ENCODE assay signal across 16 cellular contexts in genomic region chr1:177877086-177877485, GRCh38.
DNase-seq lines count a peak whose midpoint lies in the region; ATAC-seq and TF ChIP-seq lines count a peak whose summit lies in the region.
"Had no signal": no experiment of that assay in that cellular context is flagged by ENCODE, and none has a peak within 500 bp of the region (broad histone marks: within the 10 kb centered on the region; RNA-seq: fewer than 3 reads in every experiment).

No MANE protein-coding gene starts in this region.

- no peaks in the 10 kb centered on the region for H4K20me1 ChIP-seq in GM23338 (replicated peaks; ENCODE audit: insufficient read depth)

- H3K27ac ChIP-seq in GM23338 (ENCODE audit: low read depth) (no peak overlapping the region), VCaP (peak overlapping the region; percentile 99; the same call in 1 of the 2 replicates)

- H3F3A ChIP-seq in GM23338 (replicated peaks; ENCODE audit: low read depth): no peaks in the 10 kb centered on the region

- DNase-seq in GM23338 (ENCODE audit: low spot score) (no peak), left lobe of liver (ENCODE audit: low spot score) (no peak), GM19240 (ENCODE audit: insufficient read length, low spot score) (no peak)
- DNase-seq: C1 segment of cervical spinal cord; CD4-positive, alpha-beta memory T cell; COR-L47; DMS 273 treated with DMSO at 0.1 percent for 48 hours; DMS79; EL; GDM1; H9 had no signal

- no peak overlapping the region for H3K4me3 ChIP-seq in GM23338
- H3K4me3 ChIP-seq: GM12878 had no signal

- no peak overlapping the region for H3K27ac Mint-ChIP-seq in GM23338
- H3K27ac Mint-ChIP-seq: H9 had no signal

- no peaks in the 10 kb centered on the region; the same call in 1 of the 2 replicates for H3K9me2 ChIP-seq in GM23338 (ENCODE audit: insufficient read depth)

- H3K36me3 ChIP-seq in GM23338 (ENCODE audit: insufficient read depth): no peaks in the 10 kb centered on the region

- peak overlapping the region; percentile 28; the same call in 1 of the 2 replicates for H2AFZ ChIP-seq in GM23338

- H3K27me3 Mint-ChIP-seq in GM23338 (ENCODE audit: insufficient read depth, low read depth, poor library complexity): peaks cover 6% of the 10 kb centered on the region
- H3K27me3 Mint-ChIP-seq: CD4-positive, alpha-beta memory T cell had no signal

- H3K36me3 Mint-ChIP-seq in GM23338 (ENCODE audit: low read depth): no peaks in the 10 kb centered on the region
- H3K36me3 Mint-ChIP-seq: CD4-positive, alpha-beta memory T cell had no signal

- peaks cover 5% of the 10 kb centered on the region; the same call in 1 of the 3 replicates for H3K9me3 Mint-ChIP-seq in GM23338

- peaks cover 13% of the 10 kb centered on the region for H3K4me1 Mint-ChIP-seq in GM23338
- H3K4me1 Mint-ChIP-seq: CD4-positive, alpha-beta memory T cell had no signal

- no peak for TF ChIP-seq CTCF in GM23338 (conservative IDR thresholded peaks at IDR 0.05; ENCODE audit: low read depth in 2 of 2)
- TF ChIP-seq CTCF in VCaP (conservative IDR thresholded peaks at IDR 0.05): no peak

- H3K4me2 ChIP-seq in GM23338: no peak overlapping the region

- H3K4me1 ChIP-seq in GM23338 (ENCODE audit: insufficient read depth): peaks cover 7% of the 10 kb centered on the region

- H3K4me3 Mint-ChIP-seq in GM23338: no peak overlapping the region
- H3K4me3 Mint-ChIP-seq: CD4-positive, alpha-beta memory T cell; H9 had no signal

- ATAC-seq in GM23338 (no peak), left lobe of liver (peak; percentile 19), GM18520 (IDR thresholded peaks at IDR 0.05; ENCODE audit: unreplicated experiment) (no peak), HG03442 (IDR thresholded peaks at IDR 0.05; ENCODE audit: unreplicated experiment) (no peak)
- ATAC-seq: GM12878, HCT116 had no signal

- H3K27me3 ChIP-seq in GM23338 (ENCODE audit: insufficient read depth): no peaks in the 10 kb centered on the region

- no peaks in the 10 kb centered on the region for H3K79me2 ChIP-seq in GM23338 (replicated peaks; ENCODE audit: insufficient read depth)

TF ChIP-seq in GM23338, 12 proteins besides CTCF, POLR2A, EP300 and RAD21:
- TF ChIP-seq EZH2phosphoT487 (IDR thresholded peaks at IDR 0.05; ENCODE audit: unreplicated experiment): no peak
- TF ChIP-seq STAT1 (IDR thresholded peaks at IDR 0.05; ENCODE audit: unreplicated experiment): no peak
- no peak for TF ChIP-seq CREB1 (CRISPR knock-in tag; IDR thresholded peaks at IDR 0.05; ENCODE audit: low read depth)
- TF ChIP-seq ZNF331 (CRISPR knock-in tag; IDR thresholded peaks at IDR 0.05; ENCODE audit: low read depth): no peak
- TF ChIP-seq REST (IDR thresholded peaks at IDR 0.05; ENCODE audit: unreplicated experiment): no peak
- no peak for TF ChIP-seq ETS1 (IDR thresholded peaks at IDR 0.05)
- no peak for TF ChIP-seq EZH2 (IDR thresholded peaks at IDR 0.05; ENCODE audit: low read depth, unreplicated experiment)
